8 cellular contexts compared by ENCODE assay signal in the genomic region with DNA sequence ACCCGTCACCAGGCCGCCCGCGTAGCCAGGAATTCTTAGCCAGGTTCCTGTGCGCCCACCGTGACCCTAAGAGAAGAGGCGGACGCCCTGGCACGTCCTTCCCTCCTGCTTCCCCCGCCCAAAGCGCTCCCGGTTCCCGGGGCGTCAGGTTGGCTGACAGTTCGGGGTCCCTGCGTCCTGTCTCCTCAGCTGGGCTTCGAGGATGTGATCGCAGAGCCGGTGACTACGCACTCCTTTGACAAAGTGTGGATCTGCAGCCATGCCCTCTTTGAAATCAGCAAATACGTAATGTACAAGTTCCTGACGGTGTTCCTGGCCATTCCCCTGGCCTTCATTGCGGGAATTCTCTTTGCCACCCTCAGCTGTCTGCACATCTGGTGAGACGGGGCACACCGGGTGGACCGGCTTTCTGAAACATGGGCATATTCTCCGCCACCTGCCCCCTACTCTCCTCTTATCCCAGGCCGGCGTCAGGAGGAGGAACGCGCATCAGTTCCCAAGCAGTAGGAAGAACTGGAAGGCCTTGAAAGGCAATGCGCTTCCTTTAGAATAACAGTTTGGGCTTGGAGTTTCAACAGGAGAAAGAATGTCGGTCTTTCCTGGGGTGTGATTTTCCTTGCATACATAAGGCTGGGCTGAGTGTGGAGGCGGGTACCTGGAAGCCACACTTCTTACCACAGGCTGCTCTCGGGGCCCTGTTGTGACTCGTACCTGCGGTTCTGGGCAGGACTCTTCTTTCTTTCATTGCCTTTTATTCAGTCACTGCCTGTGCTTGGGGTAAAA. TPM values are rescaled to one million over a fixed set of nuclear protein-coding genes. Genes with fewer than 3 reads are reported as not detected.
DNase-seq lines count a peak whose midpoint lies in the region; ATAC-seq and TF ChIP-seq lines count a peak whose summit lies in the region.

No MANE protein-coding gene starts in this region.

- peak overlapping the region; percentile 99 for H2AFZ ChIP-seq in GM23338

- CTCF ChIA-PET in Caco-2 (lab: Charles Lee), result interaction anchor here (1.0 kb wide), 1 partner anchor 26 kb away, joined by 3 read pairs; no protein-coding TSS in a partner anchor

- BruUV-seq in Caco-2 (replicated peaks; lab: Mats Ljungman, UMichigan), result no TSS peak

- POLR2A ChIA-PET in Caco-2 (lab: Charles Lee), result no interaction called here

- H3K27me3 ChIP-seq in Caco-2 (replicated peaks; ENCODE audit: control insufficient read depth, insufficient read depth, low read length) (no peaks in the 10 kb centered on the region), GM23338 (ENCODE audit: insufficient read depth) (peaks cover 30% of the 10 kb centered on the region), brain microvascular endothelial cell (replicated peaks) (no peaks in the 10 kb centered on the region)

- no peak overlapping the region for H3K27ac ChIP-seq in GM23338 (ENCODE audit: low read depth)
- peak overlapping the region; percentile 47 for H3K27ac ChIP-seq in brain microvascular endothelial cell

- H3K9me2 ChIP-seq in GM23338 (ENCODE audit: insufficient read depth), result no peaks in the 10 kb centered on the region

- TF ChIP-seq CTCF in Caco-2 (IDR thresholded peaks at IDR 0.05; ENCODE audit: insufficient read depth in 1 of 2, low read depth in 1 of 2, low read length in 1 of 2, severe bottlenecking in 1 of 2, unreplicated experiment in 1 of 2) (no peak), GM23338 (conservative IDR thresholded peaks at IDR 0.05; ENCODE audit: low read depth in 2 of 2) (no peak), brain microvascular endothelial cell (IDR thresholded peaks at IDR 0.05; ENCODE audit: low read depth, low read length, missing control alignments) (no peak)

- peaks cover 6% of the 10 kb centered on the region; the same call in 1 of the 2 replicates for H3F3A ChIP-seq in GM23338 (replicated peaks; ENCODE audit: low read depth)

- H3K4me1 Mint-ChIP-seq in Caco-2 (ENCODE audit: low read depth, unreplicated experiment) (peaks cover 15% of the 10 kb centered on the region), GM23338 (peaks cover 12% of the 10 kb centered on the region)

- H3K4me2 ChIP-seq in GM23338, result peak overlapping the region; percentile 99

- ATAC-seq in GM23338, result peak; percentile 69

- H3K9me3 ChIP-seq in Caco-2, result no peaks in the 10 kb centered on the region

- H3K36me3 Mint-ChIP-seq in Caco-2 (ENCODE audit: insufficient read depth, unreplicated experiment), result no peaks in the 10 kb centered on the region
- no peaks in the 10 kb centered on the region for H3K36me3 Mint-ChIP-seq in GM23338 (ENCODE audit: low read depth)

- peak overlapping the region; percentile 86 for H3K4me3 Mint-ChIP-seq in Caco-2 (ENCODE audit: unreplicated experiment)
- H3K4me3 Mint-ChIP-seq in GM23338, result peak overlapping the region; percentile 85

- no peaks in the 10 kb centered on the region for H3K27me3 Mint-ChIP-seq in Caco-2 (ENCODE audit: insufficient read depth, unreplicated experiment)
- peaks cover 22% of the 10 kb centered on the region for H3K27me3 Mint-ChIP-seq in GM23338 (ENCODE audit: insufficient read depth, low read depth, poor library complexity)

- H4K20me1 ChIP-seq in GM23338 (replicated peaks; ENCODE audit: insufficient read depth), result no peaks in the 10 kb centered on the region

- no peaks in the 10 kb centered on the region for H3K36me3 ChIP-seq in Caco-2 (ENCODE audit: control insufficient read depth, insufficient read depth, low read length)
- H3K36me3 ChIP-seq in GM23338 (ENCODE audit: insufficient read depth), result no peaks in the 10 kb centered on the region
- no peaks in the 10 kb centered on the region for H3K36me3 ChIP-seq in brain microvascular endothelial cell (replicated peaks)

- H3K27ac Mint-ChIP-seq in Caco-2 (ENCODE audit: unreplicated experiment), result peak overlapping the region; percentile 27
- no peak overlapping the region for H3K27ac Mint-ChIP-seq in GM23338

- H3K4me3 ChIP-seq in Caco-2 (ENCODE audit: low read depth, low read length) (peak overlapping the region; percentile 83), GM23338 (peak overlapping the region; percentile 87), brain microvascular endothelial cell (ENCODE audit: low read depth, low read length) (peak overlapping the region; percentile 84)

- peak in 1 of 2 experiments; percentile 13 for DNase-seq in Caco-2
- peak; percentile 71 for DNase-seq in GM23338 (ENCODE audit: low spot score)
- DNase-seq in RPMI7951 (ENCODE audit: low read depth), result peak; percentile 49
- DNase-seq in brain microvascular endothelial cell, result no peak
- DNase-seq in islet precursor cell, result peak; percentile 67
- peak; percentile 44 to 46 for DNase-seq in stimulated activated CD4-positive, alpha-beta T cell treated with anti-CD3 and anti-CD28 coated beads, Interleukin-15, amount 100 ng/mL, for 48 hours (ENCODE audit: low read depth in 2 of 2)
- DNase-seq in GM19238 (ENCODE audit: insufficient read length, low spot score), result no peak
- DNase-seq in NCI-H2029 treated with DMSO at 0.1 percent for 48 hours (lab: John Stamatoyannopoulos, UW), result no peak

- H3K4me1 ChIP-seq in Caco-2 (peaks cover 27% of the 10 kb centered on the region), GM23338 (ENCODE audit: insufficient read depth) (peaks cover 11% of the 10 kb centered on the region)

- no peaks in the 10 kb centered on the region for H3K9me3 Mint-ChIP-seq in Caco-2 (ENCODE audit: unreplicated experiment)
- H3K9me3 Mint-ChIP-seq in GM23338, result no peaks in the 10 kb centered on the region

- no peaks in the 10 kb centered on the region for H3K79me2 ChIP-seq in GM23338 (replicated peaks; ENCODE audit: insufficient read depth)

- in situ Hi-C loops in brain microvascular endothelial cell (cut with HindIII; ENCODE audit: low pct_ligation_motif_present, low sequenced_read_pairs), result no loop called here

- intact Hi-C loops in Caco-2 (cut with micrococcal nuclease; ENCODE audit: unreplicated experiment), result loop anchor here (5.0 kb wide), 1 partner anchor 48 kb away; no protein-coding TSS in a partner anchor

TF ChIP-seq in GM23338, 12 proteins besides CTCF, POLR2A, EP300 and RAD21:
- no peak for TF ChIP-seq EZH2phosphoT487 (IDR thresholded peaks at IDR 0.05; ENCODE audit: unreplicated experiment)
- peak; percentile 34 for TF ChIP-seq EZH2 (IDR thresholded peaks at IDR 0.05; ENCODE audit: low read depth, unreplicated experiment)

RNA-seq across cellular contexts. Expression of gene CAV2, which starts 0.7 kb away (rescaled TPM):
- total RNA-seq in Caco-2 (2022), result 17.6 and 18.1 TPM in 2 replicates
- 3.5 and 6.6 TPM in 2 replicates for total RNA-seq in GM23338 (2014; rRNA removed; shearing (Covaris generic))
- polyA plus RNA-seq in GM23338 (2016; fragmentation: Nextera tagmentation; extraction: Ambion mirVana), result 4.2 and 5.4 TPM in 2 replicates
- 74.9 and 109 TPM in 2 replicates for total RNA-seq in RPMI7951 (2014; rRNA removed; shearing (Covaris generic))

RNA-seq across cellular contexts. Expression of gene CAV1, which starts 24.6 kb away (rescaled TPM):
- 4.9 and 6.0 TPM in 2 replicates for total RNA-seq in Caco-2 (2022)
- 16.0 and 22.5 TPM in 2 replicates for total RNA-seq in GM23338 (2014; rRNA removed; shearing (Covaris generic))
- 16.0 and 21.1 TPM in 2 replicates for polyA plus RNA-seq in GM23338 (2016; fragmentation: Nextera tagmentation; extraction: Ambion mirVana)
- 250 and 313 TPM in 2 replicates for total RNA-seq in RPMI7951 (2014; rRNA removed; shearing (Covaris generic))

Comparison
In these comparisons a context has a peak if more than half of its experiments do, and no peak if none do; other contexts are left out.
1. DNase-seq: peak in GM23338 (single experiment), RPMI7951 (single experiment), islet precursor cell (single experiment) and stimulated activated CD4-positive, alpha-beta T cell treated with anti-CD3 and anti-CD28 coated beads, Interleukin-15, amount 100 ng/mL, for 48 hours (2 of 2); none in brain microvascular endothelial cell (single experiment), GM19238 (single experiment) and NCI-H2029 treated with DMSO at 0.1 percent for 48 hours (single experiment).
2. RNA of gene CAV1, which starts 24.6 kb away (total RNA-seq): 250 to 313 TPM in RPMI7951; 16.0 to 22.5 TPM in GM23338 and 4.9 to 6.0 TPM in Caco-2; every median in the first group is over 10 times any median in the second.
3. Peak in every context shown above with its lines, with median percentiles within 50 percentile points of each other: H3K4me3 ChIP-seq.